Comparison of ENCODE assay signal across 28 cellular contexts in the genomic region with DNA sequence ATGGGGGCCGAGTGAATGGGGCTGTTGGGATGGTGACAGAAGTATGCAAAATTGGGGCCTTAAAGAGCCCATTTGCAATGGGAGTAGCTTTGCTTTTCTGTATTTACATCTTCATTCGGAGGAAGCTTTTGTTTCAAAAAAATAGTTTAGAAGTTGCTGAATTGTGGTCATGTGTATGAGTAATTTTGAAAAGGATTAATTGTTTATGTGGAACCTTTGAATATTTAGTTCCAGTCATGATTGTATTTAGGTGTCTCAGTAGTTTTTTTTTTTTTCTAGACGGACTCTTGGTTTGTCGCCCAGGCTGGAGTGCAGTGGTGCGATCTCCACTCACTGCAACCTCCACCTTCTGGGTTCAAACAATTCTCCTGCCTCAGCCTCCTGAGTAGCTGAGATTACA. TPM values are rescaled to one million over a fixed set of nuclear protein-coding genes. Genes with fewer than 3 reads are reported as not detected.
A peak's percentile ranks its signal among the peaks of the same experiment; 100 is the strongest.
DNase-seq lines count a peak whose midpoint lies in the region; ATAC-seq and TF ChIP-seq lines count a peak whose summit lies in the region.
"Had no signal": no experiment of that assay in that cellular context is flagged by ENCODE, and none has a peak within 500 bp of the region (broad histone marks: within the 10 kb centered on the region; RNA-seq: fewer than 3 reads in every experiment).

No MANE protein-coding gene starts in this region.

- no peak overlapping the region for H2AK5ac ChIP-seq in H9 (ENCODE audit: insufficient read length, low read length)

- TF ChIP-seq POLR2A in spleen (IDR thresholded peaks at IDR 0.05): no peak

- no peak overlapping the region for H3K56ac ChIP-seq in H9 (ENCODE audit: insufficient read length, low read depth, low read length)

- H3K18ac ChIP-seq in H9 (ENCODE audit: insufficient read length, low read depth, low read length): no peak overlapping the region

- H3K79me2 ChIP-seq in H9 (ENCODE audit: insufficient read depth, low read length): peaks cover 13% of the 10 kb centered on the region; the same call in 1 of the 2 replicates

- DNase-seq in activated CD8-positive, alpha-beta T cell treated with anti-CD3 and anti-CD28 coated beads for 36 hours: no peak
- DNase-seq in activated CD8-positive, alpha-beta T cell treated with anti-CD3 and anti-CD28 coated beads, Interleukin-2, amount 10 ng/mL, durations not matched to agents 7 days and 5 days: no peak
- DNase-seq in H9: no peak
- no peak for DNase-seq in naive B cell
- no peak for DNase-seq in spleen
- no peak for DNase-seq in NCI-H2081 treated with DMSO at 0.1 percent for 48 hours (lab: John Stamatoyannopoulos, UW)
- no peak for DNase-seq in activated CD8-positive, alpha-beta memory T cell treated with anti-CD3 and anti-CD28 coated beads for 24 hours
- DNase-seq: activated CD4-positive, CD25-positive, alpha-beta regulatory T cell treated with anti-CD3 and anti-CD28 coated beads, Interleukin-2, amount 50 U/mL, for 72 hours; activated effector memory CD4-positive, alpha-beta T cell treated with Interleukin-2 at 50 U/mL for 16 hours; CD8-positive, alpha-beta memory T cell; DMS153; esophagus squamous epithelium; hippocampal formation; immature natural killer cell; naive thymus-derived CD4-positive, alpha-beta T cell; NCI-H1436; NCI-H510A treated with DMSO at 0.1 percent for 48 hours; NK-92 treated with Interleukin-12 subunit alpha and Interleukin-12 subunit beta, amount 100 ng/mL, for 24 hours; SIG-M5; stimulated activated CD4-positive, alpha-beta T cell treated with anti-CD3 and anti-CD28 coated beads, Interleukin-4, amount 100 ng/mL, for 1 hour; stimulated activated naive CD4-positive, alpha-beta T cell treated with Interleukin-2 at 50 U/mL for 16 hours; T-cell; uterus had no signal

- no peak overlapping the region for H2BK5ac ChIP-seq in H9 (ENCODE audit: insufficient read length, low read length)

- H3K14ac ChIP-seq in H9 (ENCODE audit: insufficient read depth, low read length): no peak overlapping the region

- no peak for TF ChIP-seq CTCF in activated CD8-positive, alpha-beta T cell treated with anti-CD3 and anti-CD28 coated beads for 36 hours (IDR thresholded peaks at IDR 0.05)
- TF ChIP-seq CTCF in H9 (conservative IDR thresholded peaks at IDR 0.05): no peak
- no peak for TF ChIP-seq CTCF in spleen (IDR thresholded peaks at IDR 0.05 in 8 of 11, conservative IDR thresholded peaks at IDR 0.05 in 3 of 11)

- H3K36me3 Mint-ChIP-seq in activated CD8-positive, alpha-beta T cell treated with anti-CD3 and anti-CD28 coated beads for 36 hours (ENCODE audit: low read depth): peaks cover 52% of the 10 kb centered on the region
- H3K36me3 Mint-ChIP-seq in activated CD8-positive, alpha-beta T cell treated with anti-CD3 and anti-CD28 coated beads, Interleukin-2, amount 10 ng/mL, durations not matched to agents 7 days and 5 days (ENCODE audit: low read depth): peaks cover 62% of the 10 kb centered on the region
- peaks cover 27 to 49% (median 37%) of the 10 kb centered on the region in 3 experiments; a peak in 6 of 7 replicates for H3K36me3 Mint-ChIP-seq in H9 (ENCODE audit: insufficient read depth in 1 of 3, low read depth in 3 of 3)
- peaks cover 88% of the 10 kb centered on the region for H3K36me3 Mint-ChIP-seq in activated T-helper 17 cell treated with anti-CD3 and anti-CD28 coated beads, Interleukin-2, amount 50 U/mL, for 72 hours (ENCODE audit: low read depth)
- H3K36me3 Mint-ChIP-seq in naive B cell: peaks cover 26 to 29% of the 10 kb centered on the region in 2 donors

- no peak overlapping the region for H3K4me2 ChIP-seq in H9 (ENCODE audit: insufficient read depth, insufficient read length, low read length)
- H3K4me2 ChIP-seq: KMS-11 had no signal

- WGBS in H9 (ENCODE audit: extremely low coverage, insufficient read length, low lambda C conversion rate): no CpG with 5 or more reads among the region's 5 CpGs
- WGBS in spleen, 5 donors: 79 to 86% (median 82%) methylated on average over 5 of the region's 5 CpGs

- H3K27me3 ChIP-seq in H9 (ENCODE audit: insufficient read depth, low read length): no peaks in the 10 kb centered on the region
- no peaks in the 10 kb centered on the region for H3K27me3 ChIP-seq in spleen (replicated peaks in 1 of 7)
- H3K27me3 ChIP-seq: breast epithelium, esophagus squamous epithelium, uterus had no signal

- H3K9me3 ChIP-seq in H9 (ENCODE audit: control insufficient read depth, low read depth, low read length) (no peaks in the 10 kb centered on the region), spleen (peaks cover 0 to 7% (median under 1%) of the 10 kb centered on the region in 8 donors)
- H3K9me3 ChIP-seq: breast epithelium, esophagus squamous epithelium, thoracic aorta, uterus had no signal

- POLR2A ChIA-PET in activated CD8-positive, alpha-beta T cell treated with anti-CD3 and anti-CD28 coated beads for 36 hours (lab: Charles Lee): interaction anchor here (0.6 to 1.6 kb wide), 3 partner anchors 19 to 567 kb away, joined by 3 to 4 read pairs (median 3); a partner anchor contains a TSS
- POLR2A ChIA-PET in activated CD8-positive, alpha-beta T cell treated with anti-CD3 and anti-CD28 coated beads, Interleukin-2, amount 10 ng/mL, durations not matched to agents 7 days and 5 days (lab: Charles Lee): no interaction called here

- no peak overlapping the region for H4K5ac ChIP-seq in H9 (ENCODE audit: insufficient read length, low read depth, low read length)

- no peak overlapping the region for H3K9ac ChIP-seq in H9 (ENCODE audit: extremely low read depth, insufficient read length, low read length)
- H3K9ac ChIP-seq: KMS-11 had no signal

- no peak for ATAC-seq in activated CD8-positive, alpha-beta T cell treated with anti-CD3 and anti-CD28 coated beads for 36 hours
- no peak for ATAC-seq in activated CD8-positive, alpha-beta T cell treated with anti-CD3 and anti-CD28 coated beads, Interleukin-2, amount 10 ng/mL, durations not matched to agents 7 days and 5 days
- peak; percentile 27 for ATAC-seq in activated T-helper 17 cell treated with anti-CD3 and anti-CD28 coated beads, Interleukin-2, amount 50 U/mL, for 72 hours (replicated peaks)
- ATAC-seq in naive B cell (ENCODE audit: low read depth in 2 of 2): no peak
- ATAC-seq: naive thymus-derived CD4-positive, alpha-beta T cell; T-cell had no signal

- H3K4me3 Mint-ChIP-seq in activated CD8-positive, alpha-beta T cell treated with anti-CD3 and anti-CD28 coated beads for 36 hours: no peak overlapping the region
- H3K4me3 Mint-ChIP-seq in activated CD8-positive, alpha-beta T cell treated with anti-CD3 and anti-CD28 coated beads, Interleukin-2, amount 10 ng/mL, durations not matched to agents 7 days and 5 days: no peak overlapping the region
- H3K4me3 Mint-ChIP-seq in H9 (no peak overlapping the region), naive B cell (peak overlapping the region in 2 of 8 donors; percentile 15 to 56)
- peak overlapping the region; percentile 39 for H3K4me3 Mint-ChIP-seq in activated T-helper 17 cell treated with anti-CD3 and anti-CD28 coated beads, Interleukin-2, amount 50 U/mL, for 72 hours
- H3K4me3 Mint-ChIP-seq: immature natural killer cell, T-cell had no signal

- H3K27me3 Mint-ChIP-seq in activated CD8-positive, alpha-beta T cell treated with anti-CD3 and anti-CD28 coated beads for 36 hours: no peaks in the 10 kb centered on the region
- H3K27me3 Mint-ChIP-seq in activated CD8-positive, alpha-beta T cell treated with anti-CD3 and anti-CD28 coated beads, Interleukin-2, amount 10 ng/mL, durations not matched to agents 7 days and 5 days (ENCODE audit: low read depth): no peaks in the 10 kb centered on the region
- no peaks in the 10 kb centered on the region for H3K27me3 Mint-ChIP-seq in H9 (ENCODE audit: low read depth)
- no peaks in the 10 kb centered on the region for H3K27me3 Mint-ChIP-seq in activated T-helper 17 cell treated with anti-CD3 and anti-CD28 coated beads, Interleukin-2, amount 50 U/mL, for 72 hours
- no peaks in the 10 kb centered on the region for H3K27me3 Mint-ChIP-seq in naive B cell
- H3K27me3 Mint-ChIP-seq: CD8-positive, alpha-beta memory T cell; naive thymus-derived CD4-positive, alpha-beta T cell; T-cell had no signal

- no peak overlapping the region for H2BK120ac ChIP-seq in H9 (ENCODE audit: low read depth, low read length, poor library complexity, severe bottlenecking)

- intact Hi-C loops in activated CD8-positive, alpha-beta T cell treated with anti-CD3 and anti-CD28 coated beads for 36 hours (cut with micrococcal nuclease): no loop called here
- intact Hi-C loops in spleen (cut with DNase I; ENCODE audit: low total_unique reads): no loop called here

- H3K4me1 ChIP-seq in H9 (ENCODE audit: insufficient read depth, low read length) (no peaks in the 10 kb centered on the region; the same call in 1 of the 2 replicates), spleen (peaks cover 0 to 68% (median 10%) of the 10 kb centered on the region in 6 donors)
- H3K4me1 ChIP-seq: breast epithelium, uterus had no signal

- no peak overlapping the region for H2BK12ac ChIP-seq in H9 (ENCODE audit: insufficient read length, low read depth, low read length)

- H4K91ac ChIP-seq in H9 (ENCODE audit: insufficient read length, low read depth, low read length): no peak overlapping the region

- no peak overlapping the region for H3K23ac ChIP-seq in H9 (ENCODE audit: insufficient read length, low read depth, low read length)

- no peak overlapping the region for H2BK20ac ChIP-seq in H9 (ENCODE audit: low read depth, low read length, poor library complexity, severe bottlenecking)

- no peaks in the 10 kb centered on the region for H4K20me1 ChIP-seq in H9 (ENCODE audit: control insufficient read depth, insufficient read depth, insufficient read length)

- no peak overlapping the region for H3T11ph ChIP-seq in H9 (ENCODE audit: low read length)

- H2BK15ac ChIP-seq in H9 (ENCODE audit: low read depth, low read length): no peak overlapping the region

- no peak overlapping the region for H3K4ac ChIP-seq in H9 (ENCODE audit: low read depth, low read length)

- no peak overlapping the region for H2AFZ ChIP-seq in H9 (ENCODE audit: low read length)

- H3K27ac Mint-ChIP-seq in activated CD8-positive, alpha-beta T cell treated with anti-CD3 and anti-CD28 coated beads for 36 hours: peak overlapping the region; percentile 55
- H3K27ac Mint-ChIP-seq in activated CD8-positive, alpha-beta T cell treated with anti-CD3 and anti-CD28 coated beads, Interleukin-2, amount 10 ng/mL, durations not matched to agents 7 days and 5 days: no peak overlapping the region
- H3K27ac Mint-ChIP-seq in H9 (peak overlapping the region in 2 of 3 experiments; percentile 59 to 76; a peak in 3 of 7 replicates), naive B cell (peak overlapping the region; percentile 27 to 77 (median 60))
- H3K27ac Mint-ChIP-seq in activated T-helper 17 cell treated with anti-CD3 and anti-CD28 coated beads, Interleukin-2, amount 50 U/mL, for 72 hours: peak overlapping the region; percentile 86

- peaks cover 3% of the 10 kb centered on the region for H3K9me3 Mint-ChIP-seq in activated CD8-positive, alpha-beta T cell treated with anti-CD3 and anti-CD28 coated beads for 36 hours
- no peaks in the 10 kb centered on the region for H3K9me3 Mint-ChIP-seq in activated CD8-positive, alpha-beta T cell treated with anti-CD3 and anti-CD28 coated beads, Interleukin-2, amount 10 ng/mL, durations not matched to agents 7 days and 5 days (ENCODE audit: insufficient read depth)
- H3K9me3 Mint-ChIP-seq in H9: peaks cover 3 to 5% of the 10 kb centered on the region in 2 experiments
- no peaks in the 10 kb centered on the region for H3K9me3 Mint-ChIP-seq in activated T-helper 17 cell treated with anti-CD3 and anti-CD28 coated beads, Interleukin-2, amount 50 U/mL, for 72 hours
- peaks cover 0 to 3% (median 0%) of the 10 kb centered on the region in 7 donors for H3K9me3 Mint-ChIP-seq in naive B cell

- CTCF ChIA-PET in activated CD8-positive, alpha-beta T cell treated with anti-CD3 and anti-CD28 coated beads for 36 hours (lab: Charles Lee): interaction anchor here (1.0 to 1.6 kb wide), 3 partner anchors 21 to 301 kb away, joined by 3 to 7 read pairs (median 4); no protein-coding TSS in a partner anchor
- CTCF ChIA-PET in activated CD8-positive, alpha-beta T cell treated with anti-CD3 and anti-CD28 coated beads, Interleukin-2, amount 10 ng/mL, durations not matched to agents 7 days and 5 days (lab: Charles Lee): no interaction called here

- no peak overlapping the region for H3K27ac ChIP-seq in H9 (ENCODE audit: insufficient read length, low read depth, low read length)
- no peak overlapping the region for H3K27ac ChIP-seq in spleen
- H3K27ac ChIP-seq: breast epithelium, esophagus squamous epithelium, KMS-11, skin epidermis, thoracic aorta, uterus had no signal

- H3K79me1 ChIP-seq in H9 (ENCODE audit: insufficient read depth, low read depth, low read length, poor library complexity, severe bottlenecking): peaks cover 3% of the 10 kb centered on the region

- H3K23me2 ChIP-seq in H9 (ENCODE audit: insufficient read length, low read depth, low read length, poor library complexity, severe bottlenecking): no peaks in the 10 kb centered on the region

- H3K4me1 Mint-ChIP-seq in activated CD8-positive, alpha-beta T cell treated with anti-CD3 and anti-CD28 coated beads for 36 hours (ENCODE audit: low read depth): peaks cover 65% of the 10 kb centered on the region
- peaks cover 39% of the 10 kb centered on the region for H3K4me1 Mint-ChIP-seq in activated CD8-positive, alpha-beta T cell treated with anti-CD3 and anti-CD28 coated beads, Interleukin-2, amount 10 ng/mL, durations not matched to agents 7 days and 5 days (ENCODE audit: low read depth)
- H3K4me1 Mint-ChIP-seq in H9: peaks cover 33 to 36% of the 10 kb centered on the region in 2 experiments
- peaks cover 34% of the 10 kb centered on the region for H3K4me1 Mint-ChIP-seq in activated T-helper 17 cell treated with anti-CD3 and anti-CD28 coated beads, Interleukin-2, amount 50 U/mL, for 72 hours
- H3K4me1 Mint-ChIP-seq in naive B cell: peaks cover 32 to 49% (median 38%) of the 10 kb centered on the region in 3 donors

- H4K8ac ChIP-seq in H9 (replicated peaks; ENCODE audit: insufficient read length, low read depth, low read length): no peak overlapping the region

- peaks cover 3 to 95% (median 36%) of the 10 kb centered on the region in 6 donors for H3K36me3 ChIP-seq in spleen
- H3K36me3 ChIP-seq: uterus had no signal

- H3K4me3 ChIP-seq in spleen: no peak overlapping the region
- H3K4me3 ChIP-seq: breast epithelium, esophagus squamous epithelium, skin epidermis, thoracic aorta, uterus had no signal

RNA-seq across cellular contexts. Expression of a gene that starts 37.2 kb away (rescaled TPM):
- total RNA-seq in activated CD8-positive, alpha-beta T cell treated with anti-CD3 and anti-CD28 coated beads for 36 hours: 10 to 100 TPM; 73.7 to 84.8 TPM
- total RNA-seq in activated CD8-positive, alpha-beta T cell treated with anti-CD3 and anti-CD28 coated beads, Interleukin-2, amount 10 ng/mL, durations not matched to agents 7 days and 5 days: 10 to 100 TPM; 81.4 to 85.6 TPM
- 65.5 and 71.3 TPM in 2 replicates for total RNA-seq in H9 (2021)
- 100 to 1,000 TPM in 1 of 2 donors, 10 to 100 TPM in 1; 79.6 to 114 TPM for total RNA-seq in activated T-helper 17 cell treated with anti-CD3 and anti-CD28 coated beads, Interleukin-2, amount 50 U/mL, for 72 hours
- 10 to 100 TPM; 26.1 to 87.0 (median 44.6) TPM for polyA plus RNA-seq in naive B cell (ENCODE audit: low read depth in 6 of 6)
- 100 to 1,000 TPM in 3 of 7 donors, 10 to 100 TPM in 4; 68.1 to 109 (median 93.2) TPM for total RNA-seq in spleen
- 10 to 100 TPM in 2 of 3 donors, 1 to 10 TPM in 1; 9.7 to 23.8 (median 10.2) TPM for polyA plus RNA-seq in spleen
